In genomic region chr15:48537277-48538113, GRCh38 we compare ENCODE assay signal across 1 cellular context.
TF ChIP-seq lines count a peak whose summit lies in the region.

No MANE protein-coding gene starts in this region.

TF ChIP-seq in endothelial cell of umbilical vein, 7 proteins besides CTCF, POLR2A, EP300 and RAD21:
- TF ChIP-seq MYC (IDR thresholded peaks at IDR 0.05; ENCODE audit: low read depth, low read length) (no peak), EZH2 (IDR thresholded peaks at IDR 0.05; ENCODE audit: borderline replicate concordance, low read depth, low read length, severe bottlenecking) (no peak), JUN (IDR thresholded peaks at IDR 0.05; ENCODE audit: borderline replicate concordance, insufficient read depth, insufficient read length, low read depth) (no peak), GATA2 (IDR thresholded peaks at IDR 0.05; ENCODE audit: insufficient read depth, insufficient read length, low read depth, low read length) (no peak)
